Comparison of ENCODE assay signal across 6 cellular contexts in genomic region chr18:36043153-36043552, GRCh38.
"Had no signal": no experiment of that assay in that cellular context is flagged by ENCODE, and none has a peak within 500 bp of the region (broad histone marks: within the 10 kb centered on the region; RNA-seq: fewer than 3 reads in every experiment).

No MANE protein-coding gene starts in this region.

- H3K4me3 ChIP-seq: GM23248, K562 had no signal

- ATAC-seq: K562 had no signal

- H2AFZ ChIP-seq: GM23248 had no signal

- DNase-seq: GM23248, H9, HCEC 1CT, IMR-90, KG1 had no signal

- H3K27ac ChIP-seq: GM23248 had no signal

- H3K4me3 Mint-ChIP-seq: H9 had no signal
